In genomic region chr19:48543121-48543710, GRCh38 we compare ENCODE assay signal across 11 cellular contexts. TPM values are rescaled to one million over a fixed set of nuclear protein-coding genes. Genes with fewer than 3 reads are reported as not detected.
DNase-seq lines count a peak whose midpoint lies in the region; ATAC-seq and TF ChIP-seq lines count a peak whose summit lies in the region.
"Had no signal": no experiment of that assay in that cellular context is flagged by ENCODE, and none has a peak within 500 bp of the region (broad histone marks: within the 10 kb centered on the region; RNA-seq: fewer than 3 reads in every experiment).

No MANE protein-coding gene starts in this region.

- no peaks in the 10 kb centered on the region for H3K36me3 ChIP-seq in Loucy (ENCODE audit: insufficient read depth, low read length)
- H3K36me3 ChIP-seq in brain microvascular endothelial cell (replicated peaks) = no peaks in the 10 kb centered on the region
- no peaks in the 10 kb centered on the region for H3K36me3 ChIP-seq in aorta (ENCODE audit: control insufficient read depth in 1 of 2, insufficient read depth in 2 of 2, low read length in 1 of 2)
- H3K36me3 ChIP-seq: gastroesophageal sphincter had no signal

- H3K79me2 ChIP-seq in Loucy (ENCODE audit: insufficient read depth, low read length) = no peaks in the 10 kb centered on the region

- H3K27me3 ChIP-seq in Loucy (ENCODE audit: insufficient read depth, low read length, poor library complexity, severe bottlenecking) = no peaks in the 10 kb centered on the region
- H3K27me3 ChIP-seq in brain microvascular endothelial cell (replicated peaks) = no peaks in the 10 kb centered on the region
- no peaks in the 10 kb centered on the region for H3K27me3 ChIP-seq in aorta (ENCODE audit: control insufficient read depth in 1 of 2, insufficient read depth in 2 of 2, low read length in 1 of 2)

- peaks cover 14% of the 10 kb centered on the region for H3K4me1 Mint-ChIP-seq in mesothelial cell of epicardium

- intact Hi-C loops in aorta (cut with DNase I) = no loop called here

- H3K27ac Mint-ChIP-seq in mesothelial cell of epicardium = peak overlapping the region; percentile 71

- H3K9me2 ChIP-seq in Loucy (replicated peaks; ENCODE audit: low read depth, low read length) = no peaks in the 10 kb centered on the region

- no peaks in the 10 kb centered on the region for H3K36me3 Mint-ChIP-seq in mesothelial cell of epicardium

- TF ChIP-seq CTCF in Loucy (conservative IDR thresholded peaks at IDR 0.05; ENCODE audit: low read length) (no peak), brain microvascular endothelial cell (IDR thresholded peaks at IDR 0.05; ENCODE audit: low read depth, low read length, missing control alignments) (no peak), mesothelial cell of epicardium (IDR thresholded peaks at IDR 0.05; ENCODE audit: unreplicated experiment) (no peak)

- H3K27ac ChIP-seq in brain microvascular endothelial cell (no peak overlapping the region), aorta (ENCODE audit: low read depth in 1 of 2, low read length in 2 of 2) (no peak overlapping the region)
- H3K27ac ChIP-seq: gastroesophageal sphincter had no signal

- no peaks in the 10 kb centered on the region for H3K9me3 ChIP-seq in Loucy (ENCODE audit: insufficient read depth, low read depth, low read length)
- H3K9me3 ChIP-seq in aorta (ENCODE audit: control insufficient read depth, low read length) = no peaks in the 10 kb centered on the region
- H3K9me3 ChIP-seq: gastroesophageal sphincter had no signal

- no peak overlapping the region for H3K9ac ChIP-seq in Loucy (ENCODE audit: low read depth, low read length, poor library complexity, severe bottlenecking)

- no peaks in the 10 kb centered on the region for H3F3A ChIP-seq in Loucy (ENCODE audit: low read depth)

- in situ Hi-C loops in brain microvascular endothelial cell (cut with HindIII; ENCODE audit: low pct_ligation_motif_present, low sequenced_read_pairs) = no loop called here

- H4K20me1 ChIP-seq in Loucy (ENCODE audit: insufficient read depth, low read length, poor library complexity, severe bottlenecking) = no peaks in the 10 kb centered on the region

- peak; percentile 55 for DNase-seq in CD1c-positive myeloid dendritic cell (ENCODE audit: extremely low spot score)
- peak; percentile 10 for DNase-seq in brain microvascular endothelial cell
- peak in 1 of 2 experiments; percentile 62 for DNase-seq in mesothelial cell of epicardium (ENCODE audit: low spot score in 2 of 2, unreplicated experiment in 2 of 2)
- DNase-seq in aorta = no peak
- DNase-seq: GF-D8; NK-92 treated with Interleukin-12 subunit alpha and Interleukin-12 subunit beta, amount 100 ng/mL, for 24 hours had no signal

- ATAC-seq in HG02884 (IDR thresholded peaks at IDR 0.05; ENCODE audit: unreplicated experiment) (no peak), aorta (ENCODE audit: low FRiP score) (no peak), HG02840 (IDR thresholded peaks at IDR 0.05; ENCODE audit: low FRiP score, unreplicated experiment) (no peak), HG03097 (IDR thresholded peaks at IDR 0.05; ENCODE audit: low FRiP score, unreplicated experiment) (no peak)
- ATAC-seq: gastroesophageal sphincter had no signal

- H3K9me3 Mint-ChIP-seq in mesothelial cell of epicardium = no peaks in the 10 kb centered on the region

- no peak overlapping the region for H3K4me2 ChIP-seq in Loucy (ENCODE audit: low read depth, low read length, poor library complexity, severe bottlenecking)

- 40 to 41% methylated on average over 18 to 19 of the region's 19 CpGs for WGBS in aorta, 2 donors

- peak overlapping the region; percentile 37 for H3K4me3 Mint-ChIP-seq in mesothelial cell of epicardium

- no peak overlapping the region for H3K4me3 ChIP-seq in Loucy (ENCODE audit: low read length, poor library complexity, severe bottlenecking)
- no peak overlapping the region for H3K4me3 ChIP-seq in brain microvascular endothelial cell (ENCODE audit: low read depth, low read length)
- no peak overlapping the region for H3K4me3 ChIP-seq in aorta (ENCODE audit: low read length in 2 of 2)
- H3K4me3 ChIP-seq: gastroesophageal sphincter had no signal

- peak overlapping the region; percentile 45; the same call in 1 of the 2 replicates for H2AFZ ChIP-seq in Loucy (ENCODE audit: low read length)

- no peaks in the 10 kb centered on the region for H3K27me3 Mint-ChIP-seq in mesothelial cell of epicardium (ENCODE audit: low read depth)

- H3K4me1 ChIP-seq in Loucy (ENCODE audit: insufficient read depth, low read length, poor library complexity, severe bottlenecking) = no peaks in the 10 kb centered on the region
- H3K4me1 ChIP-seq in aorta (ENCODE audit: control insufficient read depth in 1 of 2, insufficient read depth in 2 of 2, low read length in 2 of 2) = no peaks in the 10 kb centered on the region

RNA-seq across cellular contexts. Expression of gene SULT2B1, which starts 8.8 kb away (rescaled TPM):
- total RNA-seq in mesothelial cell of epicardium = 0.64 to 0.79 TPM (median 0.74 TPM) in 3 replicates
- not detected for total RNA-seq in aorta
- 1 to 10 TPM in 1 of 2 donors, not detected in 1; 2.1 TPM for polyA plus RNA-seq in aorta

RNA-seq across cellular contexts. Expression of gene LMTK3, which starts 31.6 kb away (rescaled TPM):
- total RNA-seq in mesothelial cell of epicardium (19.4 to 21.3 TPM (median 20.4 TPM) in 3 replicates), aorta (1 to 10 TPM in 1 of 2 donors, under 1 TPM in 1; 0.71 to 4.2 TPM)
- 1 to 10 TPM in 1 of 2 donors, under 1 TPM in 1; 0.51 to 1.3 TPM for polyA plus RNA-seq in aorta

Comparison
In these comparisons a context has a peak if more than half of its experiments do, and no peak if none do; other contexts are left out.
1. DNase-seq: peak in CD1c-positive myeloid dendritic cell (single experiment) and brain microvascular endothelial cell (single experiment); none in aorta (0 of 2).